In genomic region chr5:90909945-90910344, GRCh38 we compare ENCODE assay signal across 20 cellular contexts.
"Had no signal": no experiment of that assay in that cellular context is flagged by ENCODE, and none has a peak within 500 bp of the region (broad histone marks: within the 10 kb centered on the region; RNA-seq: fewer than 3 reads in every experiment).

No MANE protein-coding gene starts in this region.

- H3K27me3 ChIP-seq: breast epithelium, colonic mucosa, esophagus squamous epithelium, gastroesophageal sphincter, pancreas, sigmoid colon had no signal

- H3K4me1 ChIP-seq: breast epithelium, colonic mucosa, gastroesophageal sphincter had no signal

- ATAC-seq: activated CD4-positive, alpha-beta T cell treated with anti-CD3 and anti-CD28 coated beads for 36 hours; activated T-cell treated with anti-CD3 and anti-CD28 coated beads, Interleukin-2, amount 50 U/mL, for 72 hours; gastroesophageal sphincter; pancreas; stimulated activated naive CD8-positive, alpha-beta T cell treated with anti-CD3 and anti-CD28 coated beads, Interleukin-15, Interleukin-2, amounts not matched to agents 100 U/mL and 50 U/mL, for 24 hours had no signal

- H3K27ac ChIP-seq: breast epithelium, colonic mucosa, gastroesophageal sphincter, pancreas, sigmoid colon had no signal

- DNase-seq: activated B cell treated with CpG ODN at 0.5 μM for 24 hours; activated CD4-positive, alpha-beta T cell treated with anti-CD3 and anti-CD28 coated beads for 36 hours; activated CD4-positive, alpha-beta T cell treated with anti-CD3 and anti-CD28 coated beads, Interleukin-2, amount 50 U/mL, for 48 hours; activated CD8-positive, alpha-beta memory T cell treated with anti-CD3 and anti-CD28 coated beads, Interleukin-2, amount 50 U/mL, for 48 hours; activated effector memory CD4-positive, alpha-beta T cell treated with Interleukin-2 at 50 U/mL for 16 hours; activated naive CD4-positive, alpha-beta T cell treated with anti-CD3 and anti-CD28 coated beads for 36 hours; activated naive CD8-positive, alpha-beta T cell treated with anti-CD3 and anti-CD28 coated beads, Interleukin-2, amount 10 ng/mL, durations not matched to agents 7 days and 5 days; activated T-cell treated with anti-CD3 and anti-CD28 coated beads, Interleukin-2, amount 50 U/mL, for 72 hours; amniotic stem cell; colonic mucosa; esophagus squamous epithelium; head of caudate nucleus; hypothalamus; pancreas; sigmoid colon; stimulated activated CD4-positive, alpha-beta T cell treated with anti-CD3 and anti-CD28 coated beads, Interleukin-4, amount 100 ng/mL, for 24 hours; stimulated activated naive CD8-positive, alpha-beta T cell treated with anti-CD3 and anti-CD28 coated beads, Interleukin-15, Interleukin-2, amounts not matched to agents 100 U/mL and 50 U/mL, for 24 hours; T-helper 9 cell had no signal

- H3K36me3 ChIP-seq: breast epithelium, colonic mucosa, esophagus squamous epithelium, gastroesophageal sphincter, pancreas, sigmoid colon had no signal

- H3K4me3 ChIP-seq: breast epithelium, colonic mucosa, esophagus squamous epithelium, gastroesophageal sphincter, pancreas, sigmoid colon had no signal

- H3K9me3 ChIP-seq: breast epithelium, colonic mucosa, esophagus squamous epithelium, gastroesophageal sphincter, pancreas, sigmoid colon had no signal
